ENCODE assay signal across 14 cellular contexts in the genomic region with DNA sequence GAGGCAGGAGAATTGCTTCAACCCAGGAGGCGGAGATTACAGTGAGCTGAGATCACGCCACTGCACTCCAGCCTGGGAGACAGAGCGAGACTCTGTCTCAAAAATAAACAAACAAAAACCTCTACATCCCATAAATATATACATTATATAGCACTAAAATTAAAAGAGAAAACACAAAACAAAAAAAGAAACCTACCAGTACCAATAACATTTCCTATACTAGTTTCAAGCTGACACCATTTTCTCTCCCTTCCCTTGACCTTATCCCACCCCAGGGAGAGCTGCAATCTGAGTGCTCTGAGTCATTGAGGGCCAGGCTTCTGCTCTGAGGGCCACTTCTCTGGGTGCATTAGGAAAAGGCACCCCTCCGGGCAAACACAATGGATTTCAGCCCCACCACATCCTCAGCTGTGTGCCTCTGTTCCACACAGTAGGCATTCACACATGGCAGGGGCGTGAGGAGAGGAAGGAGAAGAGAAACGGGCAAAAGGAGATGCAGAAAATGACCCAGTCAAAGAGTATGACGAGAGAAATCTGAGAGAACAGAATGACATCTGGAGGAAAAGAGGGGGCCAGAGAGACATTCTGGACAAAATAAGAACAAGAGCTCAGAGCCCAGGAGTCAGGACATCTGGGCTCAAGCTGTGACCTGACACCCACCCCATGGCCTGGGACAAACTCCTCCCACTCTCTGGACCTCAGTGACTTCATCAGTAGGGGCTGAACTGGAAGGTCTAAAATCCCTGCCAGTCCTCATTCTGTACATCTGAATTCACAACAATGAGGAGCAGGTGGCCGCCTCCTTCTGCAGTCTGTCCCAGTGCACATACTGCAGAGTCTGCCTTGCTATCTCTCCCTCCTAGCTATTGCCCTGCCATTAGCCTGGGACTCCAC.
DNase-seq lines count a peak whose midpoint lies in the region; TF ChIP-seq lines count a peak whose summit lies in the region.
"Had no signal": no experiment of that assay in that cellular context is flagged by ENCODE, and none has a peak within 500 bp of the region (broad histone marks: within the 10 kb centered on the region; RNA-seq: fewer than 3 reads in every experiment).

No MANE protein-coding gene starts in this region.

- peaks cover 47% of the 10 kb centered on the region for H3K36me3 Mint-ChIP-seq in T-helper 2 cell treated with Interferon-gamma antibody and Interleukin-4, amounts not matched to agents 5 μg/mL and 100 μg/mL, for 36 hours (ENCODE audit: low read depth)
- peaks cover 50% of the 10 kb centered on the region for H3K36me3 Mint-ChIP-seq in nephron progenitor cell (ENCODE audit: low read depth)

- no peak overlapping the region for H3K27ac ChIP-seq in brain microvascular endothelial cell
- H3K27ac ChIP-seq: left ventricle myocardium inferior, upper lobe of left lung had no signal

- in situ Hi-C loops in brain microvascular endothelial cell (cut with HindIII; ENCODE audit: low pct_ligation_motif_present, low sequenced_read_pairs), result no loop called here

- peak overlapping the region; percentile 31 for H3K27ac Mint-ChIP-seq in T-helper 2 cell treated with Interferon-gamma antibody and Interleukin-4, amounts not matched to agents 5 μg/mL and 100 μg/mL, for 36 hours
- peak overlapping the region; percentile 69 for H3K27ac Mint-ChIP-seq in nephron progenitor cell
- H3K27ac Mint-ChIP-seq: GM23338; stimulated activated naive CD8-positive, alpha-beta T cell treated with anti-CD3 and anti-CD28 coated beads, Interleukin-15, Interleukin-2, amounts not matched to agents 100 ng/mL and 50 ng/mL, for 24 hours had no signal

- TF ChIP-seq CTCF in nephron progenitor cell (IDR thresholded peaks at IDR 0.05), result no peak
- no peak for TF ChIP-seq CTCF in brain microvascular endothelial cell (IDR thresholded peaks at IDR 0.05; ENCODE audit: low read depth, low read length, missing control alignments)

- H3K9me3 Mint-ChIP-seq in T-helper 2 cell treated with Interferon-gamma antibody and Interleukin-4, amounts not matched to agents 5 μg/mL and 100 μg/mL, for 36 hours, result no peaks in the 10 kb centered on the region
- no peaks in the 10 kb centered on the region for H3K9me3 Mint-ChIP-seq in nephron progenitor cell
- H3K9me3 Mint-ChIP-seq: GM23338; stimulated activated naive CD8-positive, alpha-beta T cell treated with anti-CD3 and anti-CD28 coated beads, Interleukin-15, Interleukin-2, amounts not matched to agents 100 ng/mL and 50 ng/mL, for 24 hours had no signal

- DNase-seq in T-helper 2 cell treated with Interferon-gamma antibody and Interleukin-4, amounts not matched to agents 5 μg/mL and 100 μg/mL, for 36 hours (ENCODE audit: low spot score), result no peak
- no peak for DNase-seq in T-helper 2 cell
- peak; percentile 30 for DNase-seq in HCEC 1CT
- DNase-seq in ecto neural progenitor cell (ENCODE audit: low spot score), result peak; percentile 37
- DNase-seq in nephron progenitor cell, result no peak
- DNase-seq in GDM1 (lab: John Stamatoyannopoulos, UW), result no peak
- DNase-seq in SIG-M5 treated with dmso at 0.1 percent for 504 hours (lab: John Stamatoyannopoulos, UW; ENCODE audit: unreplicated experiment), result no peak
- DNase-seq in brain microvascular endothelial cell, result no peak
- DNase-seq: left ventricle myocardium inferior, NCI-H1092 treated with DMSO at 0.1 percent for 48 hours, NCI-H2171 treated with DMSO at 0.1 percent for 48 hours, upper lobe of left lung had no signal

- H3K27me3 Mint-ChIP-seq in T-helper 2 cell treated with Interferon-gamma antibody and Interleukin-4, amounts not matched to agents 5 μg/mL and 100 μg/mL, for 36 hours (ENCODE audit: low read depth), result no peaks in the 10 kb centered on the region
- peaks cover 3% of the 10 kb centered on the region for H3K27me3 Mint-ChIP-seq in nephron progenitor cell (ENCODE audit: low read depth, poor library complexity)
- H3K27me3 Mint-ChIP-seq: stimulated activated naive CD8-positive, alpha-beta T cell treated with anti-CD3 and anti-CD28 coated beads, Interleukin-15, Interleukin-2, amounts not matched to agents 100 ng/mL and 50 ng/mL, for 24 hours had no signal

- H3K4me3 ChIP-seq in brain microvascular endothelial cell (ENCODE audit: low read depth, low read length), result no peak overlapping the region
- H3K4me3 ChIP-seq: GM23338, left ventricle myocardium inferior, upper lobe of left lung had no signal

- peaks cover 26% of the 10 kb centered on the region for H3K36me3 ChIP-seq in brain microvascular endothelial cell (replicated peaks)

- H3K4me3 Mint-ChIP-seq in T-helper 2 cell treated with Interferon-gamma antibody and Interleukin-4, amounts not matched to agents 5 μg/mL and 100 μg/mL, for 36 hours, result no peak overlapping the region
- no peak overlapping the region for H3K4me3 Mint-ChIP-seq in nephron progenitor cell
- H3K4me3 Mint-ChIP-seq: GM23338; stimulated activated naive CD8-positive, alpha-beta T cell treated with anti-CD3 and anti-CD28 coated beads, Interleukin-15, Interleukin-2, amounts not matched to agents 100 ng/mL and 50 ng/mL, for 24 hours had no signal

- H3K27me3 ChIP-seq in brain microvascular endothelial cell (replicated peaks), result no peaks in the 10 kb centered on the region
- H3K27me3 ChIP-seq: upper lobe of left lung had no signal

- H3K4me1 Mint-ChIP-seq in T-helper 2 cell treated with Interferon-gamma antibody and Interleukin-4, amounts not matched to agents 5 μg/mL and 100 μg/mL, for 36 hours (ENCODE audit: low read depth), result peaks cover 3% of the 10 kb centered on the region
- peaks cover 23% of the 10 kb centered on the region for H3K4me1 Mint-ChIP-seq in nephron progenitor cell
- H3K4me1 Mint-ChIP-seq: GM23338 had no signal

Comparison
In these comparisons a context has a peak if more than half of its experiments do, and no peak if none do; other contexts are left out.
1. DNase-seq: peak in HCEC 1CT (single experiment) and ecto neural progenitor cell (single experiment); none in T-helper 2 cell treated with Interferon-gamma antibody and Interleukin-4, amounts not matched to agents 5 μg/mL and 100 μg/mL, for 36 hours (single experiment), T-helper 2 cell (0 of 5), nephron progenitor cell (single experiment), GDM1 (single experiment), SIG-M5 treated with dmso at 0.1 percent for 504 hours (single experiment) and brain microvascular endothelial cell (single experiment).